In the genomic region with DNA sequence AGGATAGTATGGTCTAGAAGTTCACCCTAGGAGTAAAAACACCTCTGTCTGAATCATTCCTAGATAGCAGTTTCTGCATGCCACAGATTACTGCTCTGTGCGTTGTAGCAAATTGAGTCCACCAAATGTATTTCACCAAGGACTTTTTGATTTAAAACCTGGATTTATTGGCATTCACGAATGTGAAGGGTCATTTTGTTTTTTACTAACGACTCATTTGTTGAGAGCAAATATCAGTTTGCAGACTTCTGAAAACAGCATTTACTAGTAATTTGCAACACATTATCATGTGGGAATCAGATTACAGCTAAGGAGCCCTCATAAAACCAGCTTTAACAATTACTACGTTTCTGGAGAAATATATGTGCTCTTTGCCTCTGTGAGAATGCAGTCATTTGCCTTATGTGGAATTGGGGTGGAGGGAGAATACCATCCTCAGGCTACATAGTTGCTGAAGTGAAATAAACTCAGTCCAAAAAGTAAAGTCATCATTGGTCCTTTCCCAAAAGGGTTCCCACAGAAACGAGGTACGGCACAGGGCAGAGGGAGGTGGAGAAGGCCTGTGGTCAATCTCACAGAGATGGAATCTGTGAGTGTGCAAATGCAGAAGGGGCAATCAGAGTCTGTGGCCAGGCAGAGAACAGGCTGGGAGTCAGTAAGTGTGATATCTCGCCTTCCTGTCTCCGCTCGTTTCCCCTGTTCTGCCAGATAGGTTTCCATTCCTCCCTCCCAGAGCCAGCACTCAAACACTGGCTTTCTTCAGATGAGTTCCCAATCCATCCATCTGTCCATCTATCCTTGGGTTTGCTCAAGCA, we compare ENCODE assay signal across 19 cellular contexts.
"Had no signal": no experiment of that assay in that cellular context is flagged by ENCODE, and none has a peak within 500 bp of the region (broad histone marks: within the 10 kb centered on the region; RNA-seq: fewer than 3 reads in every experiment).

No MANE protein-coding gene starts in this region.

- H3K27me3 Mint-ChIP-seq: activated B cell treated with CpG ODN at 0.5 μM for 24 hours; stimulated activated naive B cell treated with anti-CD40 and anti-IgM and Interleukin-4, amounts not matched to agents 10 μg/mL and 1 μg/mL and 100 μg/mL, for 72 hours had no signal

- ATAC-seq: activated CD8-positive, alpha-beta T cell treated with anti-CD3 and anti-CD28 coated beads for 36 hours; activated T-helper 17 cell treated with anti-CD3 and anti-CD28 coated beads, Interleukin-2, amount 50 U/mL, for 72 hours; gastrocnemius medialis; stimulated activated naive B cell treated with anti-CD40 and anti-IgM and Interleukin-4, amounts not matched to agents 10 μg/mL and 1 μg/mL and 100 μg/mL, for 72 hours; upper lobe of right lung had no signal

- H3K27ac Mint-ChIP-seq: activated B cell treated with CpG ODN at 0.5 μM for 24 hours; activated CD4-positive, alpha-beta T cell treated with anti-CD3 and anti-CD28 coated beads, Interleukin-2, amount 10 ng/mL, durations not matched to agents 24 days and 14 days; activated CD8-positive, alpha-beta T cell treated with anti-CD3 and anti-CD28 coated beads for 36 hours; activated T-helper 17 cell treated with anti-CD3 and anti-CD28 coated beads, Interleukin-2, amount 50 U/mL, for 72 hours; stimulated activated naive B cell treated with anti-CD40 and anti-IgM and Interleukin-4, amounts not matched to agents 10 μg/mL and 1 μg/mL and 100 μg/mL, for 72 hours; T-helper 1 cell treated with Interleukin-12 subunit alpha and Interleukin-12 subunit beta and Interleukin-4 antibody, amounts not matched to agents 30 μg/mL and 1 μg/mL, for 36 hours had no signal

- H3K4me1 Mint-ChIP-seq: activated CD4-positive, alpha-beta T cell treated with anti-CD3 and anti-CD28 coated beads, Interleukin-2, amount 10 ng/mL, durations not matched to agents 24 days and 14 days; activated T-helper 17 cell treated with anti-CD3 and anti-CD28 coated beads, Interleukin-2, amount 50 U/mL, for 72 hours had no signal

- DNase-seq: activated B cell treated with CpG ODN at 0.5 μM for 24 hours; activated CD4-positive, alpha-beta T cell treated with anti-CD3 and anti-CD28 coated beads, Interleukin-2, amount 10 ng/mL, durations not matched to agents 24 days and 14 days; activated CD8-positive, alpha-beta T cell treated with anti-CD3 and anti-CD28 coated beads for 36 hours; activated naive CD4-positive, alpha-beta T cell; activated T-cell treated with anti-CD3 and anti-CD28 coated beads, Interleukin-2, amount 50 U/mL, for 1 hour; aorta; erythroblast; gastrocnemius medialis; head of caudate nucleus; left ventricle myocardium inferior; mammary epithelial cell; occipital lobe; retina; stimulated activated naive B cell treated with anti-CD40 and anti-IgM and Interleukin-4, amounts not matched to agents 10 μg/mL and 1 μg/mL and 100 μg/mL, for 72 hours; upper lobe of right lung had no signal

- H3K27ac ChIP-seq: breast epithelium, coronary artery, gastrocnemius medialis, left ventricle myocardium inferior, upper lobe of right lung had no signal

- H3K4me3 ChIP-seq: breast epithelium, coronary artery, gastrocnemius medialis, left ventricle myocardium inferior, upper lobe of right lung had no signal

- H3K9me3 Mint-ChIP-seq: activated T-helper 17 cell treated with anti-CD3 and anti-CD28 coated beads, Interleukin-2, amount 50 U/mL, for 72 hours had no signal

- H3K9me3 ChIP-seq: gastrocnemius medialis had no signal

- H3K27me3 ChIP-seq: breast epithelium, upper lobe of right lung had no signal

- H3K4me1 ChIP-seq: breast epithelium, gastrocnemius medialis, left ventricle myocardium inferior, upper lobe of right lung had no signal

- H3K36me3 ChIP-seq: breast epithelium, gastrocnemius medialis, left ventricle myocardium inferior, upper lobe of right lung had no signal

- H3K4me3 Mint-ChIP-seq: activated B cell treated with CpG ODN at 0.5 μM for 24 hours; activated CD4-positive, alpha-beta T cell treated with anti-CD3 and anti-CD28 coated beads, Interleukin-2, amount 10 ng/mL, durations not matched to agents 24 days and 14 days; activated CD8-positive, alpha-beta T cell treated with anti-CD3 and anti-CD28 coated beads for 36 hours; activated T-helper 17 cell treated with anti-CD3 and anti-CD28 coated beads, Interleukin-2, amount 50 U/mL, for 72 hours; stimulated activated naive B cell treated with anti-CD40 and anti-IgM and Interleukin-4, amounts not matched to agents 10 μg/mL and 1 μg/mL and 100 μg/mL, for 72 hours; T-helper 1 cell treated with Interleukin-12 subunit alpha and Interleukin-12 subunit beta and Interleukin-4 antibody, amounts not matched to agents 30 μg/mL and 1 μg/mL, for 36 hours had no signal
